ENCODE assay signal across 35 cellular contexts in the genomic region with DNA sequence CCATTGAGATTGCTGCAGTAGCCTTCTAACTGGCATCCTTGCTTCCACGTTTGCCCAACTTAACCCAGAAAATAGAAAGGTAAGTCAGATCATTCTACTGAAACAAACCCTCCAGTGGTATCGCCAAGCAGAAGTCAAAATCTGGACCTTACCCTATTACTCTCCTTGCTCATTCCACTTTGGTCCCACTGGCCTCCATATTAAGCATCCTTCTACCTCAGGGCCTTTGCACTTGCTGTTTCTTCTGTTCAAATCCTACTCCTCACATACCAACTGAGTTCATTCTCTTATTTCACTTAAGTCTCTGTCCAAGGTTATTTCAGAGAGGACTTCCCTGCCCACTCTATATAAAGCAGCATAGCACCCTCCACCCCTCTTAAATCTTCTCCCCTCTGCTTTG.
"Had no signal": no experiment of that assay in that cellular context is flagged by ENCODE, and none has a peak within 500 bp of the region (broad histone marks: within the 10 kb centered on the region; RNA-seq: fewer than 3 reads in every experiment).

No MANE protein-coding gene starts in this region.

- H3K4me3 ChIP-seq: ascending aorta, cardiac muscle cell had no signal

- H3K9me3 Mint-ChIP-seq: activated B cell treated with CpG ODN at 0.5 μM for 24 hours; activated CD4-positive, alpha-beta memory T cell treated with anti-CD3 and anti-CD28 coated beads, Interleukin-2, amount 10 ng/mL, durations not matched to agents 7 days and 5 days; activated naive CD4-positive, alpha-beta T cell treated with anti-CD3 and anti-CD28 coated beads, Interleukin-2, amount 10 ng/mL, durations not matched to agents 7 days and 5 days; activated naive CD4-positive, alpha-beta T cell treated with anti-CD3 and anti-CD28 coated beads, Interleukin-2, amount 50 U/mL, for 24 hours; activated naive CD8-positive, alpha-beta T cell treated with anti-CD3 and anti-CD28 coated beads, Interleukin-2, amount 50 U/mL, for 24 hours; activated T-cell treated with anti-CD3 and anti-CD28 coated beads, Interleukin-2, amount 50 U/mL, for 24 hours; activated T-helper 2 cell treated with anti-CD3 and anti-CD28 coated beads, Interferon-gamma antibody, Interleukin-2, Interleukin-4, amounts not matched to agents 10 μg/mL and 5 μg/mL and 100 μg/mL, durations not matched to agents 14 hours and 24 hours and 36 hours; brain; central memory CD8-positive, alpha-beta T cell; T-helper 1 cell treated with Interleukin-12 subunit alpha and Interleukin-12 subunit beta and Interleukin-4 antibody, amounts not matched to agents 30 μg/mL and 1 μg/mL, for 36 hours; T-helper 2 cell treated with Interferon-gamma antibody and Interleukin-4, amounts not matched to agents 5 μg/mL and 100 μg/mL, for 36 hours had no signal

- H3K4me1 Mint-ChIP-seq: activated B cell treated with CpG ODN at 0.5 μM for 24 hours; central memory CD8-positive, alpha-beta T cell had no signal

- H3K4me3 Mint-ChIP-seq: activated B cell treated with CpG ODN at 0.5 μM for 24 hours; activated CD4-positive, alpha-beta memory T cell treated with anti-CD3 and anti-CD28 coated beads, Interleukin-2, amount 10 ng/mL, durations not matched to agents 7 days and 5 days; activated CD4-positive, alpha-beta T cell treated with anti-CD3 and anti-CD28 coated beads, Interleukin-2, amount 10 ng/mL, durations not matched to agents 24 days and 14 days; activated CD8-positive, alpha-beta memory T cell treated with anti-CD3 and anti-CD28 coated beads, Interleukin-2, amount 10 ng/mL, durations not matched to agents 7 days and 5 days; activated CD8-positive, alpha-beta T cell treated with anti-CD3 and anti-CD28 coated beads, Interleukin-2, amount 10 ng/mL, durations not matched to agents 7 days and 5 days; activated naive CD4-positive, alpha-beta T cell treated with anti-CD3 and anti-CD28 coated beads, Interleukin-2, amount 10 ng/mL, durations not matched to agents 7 days and 5 days; activated naive CD4-positive, alpha-beta T cell treated with anti-CD3 and anti-CD28 coated beads, Interleukin-2, amount 50 U/mL, for 24 hours; activated naive CD8-positive, alpha-beta T cell; activated naive CD8-positive, alpha-beta T cell treated with anti-CD3 and anti-CD28 coated beads, Interleukin-2, amount 10 ng/mL, durations not matched to agents 7 days and 5 days; activated naive CD8-positive, alpha-beta T cell treated with anti-CD3 and anti-CD28 coated beads, Interleukin-2, amount 50 U/mL, for 24 hours; activated T-cell treated with anti-CD3 and anti-CD28 coated beads, Interleukin-2, amount 50 U/mL, for 24 hours; brain; central memory CD8-positive, alpha-beta T cell; T-helper 1 cell treated with Interleukin-12 subunit alpha and Interleukin-12 subunit beta and Interleukin-4 antibody, amounts not matched to agents 30 μg/mL and 1 μg/mL, for 36 hours; T-helper 2 cell treated with Interferon-gamma antibody and Interleukin-4, amounts not matched to agents 5 μg/mL and 100 μg/mL, for 36 hours had no signal

- H3K27me3 ChIP-seq: ascending aorta, cardiac muscle cell had no signal

- H3K27ac Mint-ChIP-seq: activated B cell treated with CpG ODN at 0.5 μM for 24 hours; activated CD4-positive, alpha-beta memory T cell treated with anti-CD3 and anti-CD28 coated beads, Interleukin-2, amount 10 ng/mL, durations not matched to agents 7 days and 5 days; activated CD4-positive, alpha-beta T cell treated with anti-CD3 and anti-CD28 coated beads, Interleukin-2, amount 10 ng/mL, durations not matched to agents 24 days and 14 days; activated CD8-positive, alpha-beta memory T cell treated with anti-CD3 and anti-CD28 coated beads, Interleukin-2, amount 10 ng/mL, durations not matched to agents 7 days and 5 days; activated CD8-positive, alpha-beta T cell treated with anti-CD3 and anti-CD28 coated beads, Interleukin-2, amount 10 ng/mL, durations not matched to agents 7 days and 5 days; activated naive CD4-positive, alpha-beta T cell treated with anti-CD3 and anti-CD28 coated beads, Interleukin-2, amount 10 ng/mL, durations not matched to agents 7 days and 5 days; activated naive CD4-positive, alpha-beta T cell treated with anti-CD3 and anti-CD28 coated beads, Interleukin-2, amount 50 U/mL, for 24 hours; activated naive CD8-positive, alpha-beta T cell; activated naive CD8-positive, alpha-beta T cell treated with anti-CD3 and anti-CD28 coated beads, Interleukin-2, amount 10 ng/mL, durations not matched to agents 7 days and 5 days; activated naive CD8-positive, alpha-beta T cell treated with anti-CD3 and anti-CD28 coated beads, Interleukin-2, amount 50 U/mL, for 24 hours; activated T-cell treated with anti-CD3 and anti-CD28 coated beads, Interleukin-2, amount 50 U/mL, for 24 hours; activated T-helper 2 cell treated with anti-CD3 and anti-CD28 coated beads, Interferon-gamma antibody, Interleukin-2, Interleukin-4, amounts not matched to agents 10 μg/mL and 5 μg/mL and 100 μg/mL, durations not matched to agents 14 hours and 24 hours and 36 hours; brain; T-helper 1 cell treated with Interleukin-12 subunit alpha and Interleukin-12 subunit beta and Interleukin-4 antibody, amounts not matched to agents 30 μg/mL and 1 μg/mL, for 36 hours; T-helper 2 cell treated with Interferon-gamma antibody and Interleukin-4, amounts not matched to agents 5 μg/mL and 100 μg/mL, for 36 hours had no signal

- H3K36me3 Mint-ChIP-seq: activated CD8-positive, alpha-beta memory T cell treated with anti-CD3 and anti-CD28 coated beads, Interleukin-2, amount 10 ng/mL, durations not matched to agents 7 days and 5 days; activated naive CD8-positive, alpha-beta T cell had no signal

- H3K27ac ChIP-seq: ascending aorta, cardiac muscle cell, VCaP had no signal

- H3K27me3 Mint-ChIP-seq: activated CD4-positive, alpha-beta memory T cell treated with anti-CD3 and anti-CD28 coated beads, Interleukin-2, amount 10 ng/mL, durations not matched to agents 7 days and 5 days; activated CD4-positive, alpha-beta T cell treated with anti-CD3 and anti-CD28 coated beads, Interleukin-2, amount 10 ng/mL, durations not matched to agents 24 days and 14 days; activated naive CD4-positive, alpha-beta T cell treated with anti-CD3 and anti-CD28 coated beads, Interleukin-2, amount 10 ng/mL, durations not matched to agents 7 days and 5 days; activated naive CD4-positive, alpha-beta T cell treated with anti-CD3 and anti-CD28 coated beads, Interleukin-2, amount 50 U/mL, for 24 hours; activated T-cell treated with anti-CD3 and anti-CD28 coated beads, Interleukin-2, amount 50 U/mL, for 24 hours; brain; central memory CD8-positive, alpha-beta T cell had no signal

- DNase-seq: activated B cell treated with CpG ODN at 0.5 μM for 24 hours; activated CD4-positive, alpha-beta memory T cell treated with anti-CD3 and anti-CD28 coated beads, Interleukin-2, amount 10 ng/mL, durations not matched to agents 7 days and 5 days; activated CD4-positive, alpha-beta T cell treated with anti-CD3 and anti-CD28 coated beads for 4 hours; activated CD4-positive, alpha-beta T cell treated with anti-CD3 and anti-CD28 coated beads, Interleukin-2, amount 10 ng/mL, durations not matched to agents 24 days and 14 days; activated CD4-positive, alpha-beta T cell treated with anti-CD3 and anti-CD28 coated beads, Interleukin-2, amount 50 U/mL, for 48 hours; activated CD4-positive, CD25-positive, alpha-beta regulatory T cell treated with anti-CD3 and anti-CD28 coated beads, Interleukin-2, amount 50 U/mL, for 72 hours; activated CD8-positive, alpha-beta memory T cell treated with anti-CD3 and anti-CD28 coated beads for 24 hours; activated CD8-positive, alpha-beta memory T cell treated with anti-CD3 and anti-CD28 coated beads, Interleukin-2, amount 10 ng/mL, durations not matched to agents 7 days and 5 days; activated CD8-positive, alpha-beta memory T cell treated with anti-CD3 and anti-CD28 coated beads, Interleukin-2, amount 50 U/mL, for 48 hours; activated CD8-positive, alpha-beta T cell treated with anti-CD3 and anti-CD28 coated beads, Interleukin-2, amount 10 ng/mL, durations not matched to agents 7 days and 5 days; activated effector memory CD4-positive, alpha-beta T cell treated with Interleukin-2 at 50 U/mL for 16 hours; activated gamma-delta T cell; activated naive CD4-positive, alpha-beta T cell treated with anti-CD3 and anti-CD28 coated beads, Interleukin-2, amount 10 ng/mL, durations not matched to agents 7 days and 5 days; activated naive CD4-positive, alpha-beta T cell treated with Interleukin-2 at 50 U/mL for 16 hours; activated naive CD8-positive, alpha-beta T cell treated with anti-CD3 and anti-CD28 coated beads, Interleukin-2, amount 10 ng/mL, durations not matched to agents 7 days and 5 days; activated naive CD8-positive, alpha-beta T cell treated with anti-CD3 and anti-CD28 coated beads, Interleukin-2, amount 50 U/mL, for 24 hours; activated T-cell treated with anti-CD3 and anti-CD28 coated beads, Interleukin-2, amount 50 U/mL, for 24 hours; activated T-cell treated with anti-CD3 and anti-CD28 coated beads, Interleukin-2, amount 50 U/mL, for 48 hours; amygdala; anterior cingulate cortex; caudate nucleus; cerebellar nuclear complex; T-helper 1 cell; T-helper 2 cell; T-helper 9 cell had no signal

- H3K36me3 ChIP-seq: ascending aorta, cardiac muscle cell had no signal

- H3K9me3 ChIP-seq: ascending aorta had no signal

- ATAC-seq: activated CD8-positive, alpha-beta memory T cell treated with anti-CD3 and anti-CD28 coated beads, Interleukin-2, amount 10 ng/mL, durations not matched to agents 7 days and 5 days; activated CD8-positive, alpha-beta T cell treated with anti-CD3 and anti-CD28 coated beads, Interleukin-2, amount 10 ng/mL, durations not matched to agents 7 days and 5 days; activated naive CD8-positive, alpha-beta T cell treated with anti-CD3 and anti-CD28 coated beads, Interleukin-2, amount 50 U/mL, for 24 hours had no signal
